Comparison of ENCODE assay signal across 8 cellular contexts in the genomic region with DNA sequence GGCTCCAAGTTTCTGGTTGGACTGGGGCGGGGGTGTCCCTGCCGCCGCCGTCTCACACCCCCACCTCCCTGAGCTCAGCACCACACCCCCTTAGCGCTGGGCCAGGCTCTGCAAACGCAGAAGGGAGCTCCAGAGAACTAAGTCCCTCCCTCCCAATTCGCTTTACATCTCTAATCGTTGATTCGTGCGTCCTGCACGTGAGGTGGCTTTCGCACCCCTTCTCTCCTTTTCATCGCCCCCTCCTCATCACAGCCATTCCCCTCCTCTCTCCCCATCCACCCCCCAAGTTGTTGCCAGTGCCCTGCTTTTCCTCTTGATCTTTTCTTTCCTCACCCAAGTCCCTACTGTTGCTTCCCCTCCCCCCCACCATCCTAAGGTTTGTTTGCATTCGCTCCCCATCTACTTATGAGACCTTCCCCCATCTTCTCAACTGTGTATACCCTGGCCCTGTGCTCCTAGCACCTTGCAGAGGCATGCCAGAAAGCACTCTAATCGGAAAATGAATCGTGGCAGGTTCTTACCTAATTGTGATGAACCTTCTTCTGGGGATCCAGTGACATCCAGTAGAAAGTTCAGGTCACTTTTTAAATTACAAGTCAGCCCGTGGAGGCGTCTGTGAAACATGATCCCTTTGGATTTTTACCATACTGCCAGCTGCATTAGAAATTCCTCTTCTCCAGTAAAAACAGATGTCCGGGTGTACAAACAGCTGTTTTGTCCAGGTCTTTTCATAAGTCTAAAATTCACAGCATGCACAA. TPM values are rescaled to one million over a fixed set of nuclear protein-coding genes. Genes with fewer than 3 reads are reported as not detected.
DNase-seq lines count a peak whose midpoint lies in the region; ATAC-seq, FAIRE-seq and TF ChIP-seq lines count a peak whose summit lies in the region.

No MANE protein-coding gene starts in this region.

- H3K27me3 Mint-ChIP-seq in astrocyte (ENCODE audit: low read depth, unreplicated experiment) (no peaks in the 10 kb centered on the region), immature natural killer cell (ENCODE audit: low read depth in 3 of 3) (peaks cover 0 to 18% (median 3%) of the 10 kb centered on the region in 3 donors)
- no peaks in the 10 kb centered on the region for H3K27me3 Mint-ChIP-seq in stimulated activated naive CD8-positive, alpha-beta T cell treated with anti-CD3 and anti-CD28 coated beads, Interleukin-15, Interleukin-2, amounts not matched to agents 100 ng/mL and 50 ng/mL, for 24 hours

- H3K36me3 ChIP-seq in astrocyte (ENCODE audit: insufficient read depth, low read length), result no peaks in the 10 kb centered on the region

- H3K4me3 ChIP-seq in AG04449 (ENCODE audit: low read depth, low read length) (peak overlapping the region; percentile 72), astrocyte (ENCODE audit: insufficient read depth, low read depth, low read length) (peak overlapping the region; percentile 64)

- CTCF ChIA-PET in AG04449 (lab: Yijun Ruan, JAX), result interaction anchor here (0.6 kb wide), 1 partner anchor 18 kb away, joined by 3 read pairs; no protein-coding TSS in a partner anchor

- DNase-seq in AG04449 (ENCODE audit: low read depth, low spot score) (no peak), NCI-H2227 (lab: John Stamatoyannopoulos, UW; ENCODE audit: unreplicated experiment) (peak; percentile 96), astrocyte (ENCODE audit: low read depth) (peak; percentile 69), immature natural killer cell (no peak)

- H3K79me2 ChIP-seq in astrocyte (ENCODE audit: insufficient read depth, low read length), result peaks cover 39% of the 10 kb centered on the region

- peaks cover 7% of the 10 kb centered on the region for H3K4me1 ChIP-seq in astrocyte (ENCODE audit: insufficient read depth, low read length)

- no peak for FAIRE-seq in astrocyte (lab: Jason Lieb, UNC)

- H3K4me2 ChIP-seq in astrocyte (ENCODE audit: low read length), result peak overlapping the region; percentile 99

- H3K27ac Mint-ChIP-seq in astrocyte (ENCODE audit: unreplicated experiment) (peak overlapping the region; percentile 64), immature natural killer cell (peak overlapping the region; percentile 39 to 93 (median 92))
- peak overlapping the region; percentile 85 for H3K27ac Mint-ChIP-seq in stimulated activated naive CD8-positive, alpha-beta T cell treated with anti-CD3 and anti-CD28 coated beads, Interleukin-15, Interleukin-2, amounts not matched to agents 100 ng/mL and 50 ng/mL, for 24 hours

- peaks cover 4% of the 10 kb centered on the region for H3K27me3 ChIP-seq in astrocyte (ENCODE audit: insufficient read depth, low read length)

- TF ChIP-seq CTCF in AG04449 (IDR thresholded peaks at IDR 0.05; ENCODE audit: insufficient read depth, low read length, missing control alignments), result no peak
- TF ChIP-seq CTCF in astrocyte (IDR thresholded peaks at IDR 0.05; ENCODE audit: insufficient read depth, low read depth, low read length), result no peak

- no peaks in the 10 kb centered on the region for H3K9me3 ChIP-seq in astrocyte (ENCODE audit: insufficient read depth, low read depth, low read length)

- H3K27ac ChIP-seq in astrocyte (ENCODE audit: low read depth, low read length), result no peak overlapping the region

- H3K9me3 Mint-ChIP-seq in astrocyte (ENCODE audit: unreplicated experiment), result peaks cover 1% of the 10 kb centered on the region
- H3K9me3 Mint-ChIP-seq in immature natural killer cell, result no peaks in the 10 kb centered on the region
- no peaks in the 10 kb centered on the region for H3K9me3 Mint-ChIP-seq in stimulated activated naive CD8-positive, alpha-beta T cell treated with anti-CD3 and anti-CD28 coated beads, Interleukin-15, Interleukin-2, amounts not matched to agents 100 ng/mL and 50 ng/mL, for 24 hours

- H2AFZ ChIP-seq in astrocyte (ENCODE audit: low read depth, low read length), result peak overlapping the region; percentile 82

- POLR2A ChIA-PET in AG04449 (lab: Yijun Ruan, JAX), result interaction anchor here (2.9 kb wide), 1 partner anchor 373 kb away, joined by 19 read pairs; the partner anchor contains the start of gene SRSF7

- peak; percentile 27 for ATAC-seq in GM21526 (IDR thresholded peaks at IDR 0.05; ENCODE audit: low FRiP score, unreplicated experiment)
- ATAC-seq in GM18520 (IDR thresholded peaks at IDR 0.05; ENCODE audit: unreplicated experiment), result no peak
- ATAC-seq in HG03095 (IDR thresholded peaks at IDR 0.05; ENCODE audit: unreplicated experiment), result no peak

- H3K4me1 Mint-ChIP-seq in astrocyte (ENCODE audit: low read depth, unreplicated experiment), result peaks cover 7% of the 10 kb centered on the region
- H3K4me1 Mint-ChIP-seq in immature natural killer cell, result peaks cover 23 to 46% of the 10 kb centered on the region in 2 donors
- H3K4me1 Mint-ChIP-seq in stimulated activated naive CD8-positive, alpha-beta T cell treated with anti-CD3 and anti-CD28 coated beads, Interleukin-15, Interleukin-2, amounts not matched to agents 100 ng/mL and 50 ng/mL, for 24 hours (ENCODE audit: low read depth), result peaks cover 63% of the 10 kb centered on the region

- H3K9ac ChIP-seq in astrocyte (ENCODE audit: low read length), result peak overlapping the region; percentile 70

- H3K36me3 Mint-ChIP-seq in astrocyte (ENCODE audit: low read depth, unreplicated experiment) (no peaks in the 10 kb centered on the region), immature natural killer cell (no peaks in the 10 kb centered on the region)
- peaks cover 17% of the 10 kb centered on the region for H3K36me3 Mint-ChIP-seq in stimulated activated naive CD8-positive, alpha-beta T cell treated with anti-CD3 and anti-CD28 coated beads, Interleukin-15, Interleukin-2, amounts not matched to agents 100 ng/mL and 50 ng/mL, for 24 hours (ENCODE audit: low read depth)

- H3K4me3 Mint-ChIP-seq in astrocyte (ENCODE audit: unreplicated experiment), result peak overlapping the region; percentile 84
- peak overlapping the region; percentile 90 to 95 (median 94) for H3K4me3 Mint-ChIP-seq in immature natural killer cell
- peak overlapping the region; percentile 83 for H3K4me3 Mint-ChIP-seq in stimulated activated naive CD8-positive, alpha-beta T cell treated with anti-CD3 and anti-CD28 coated beads, Interleukin-15, Interleukin-2, amounts not matched to agents 100 ng/mL and 50 ng/mL, for 24 hours

- H4K20me1 ChIP-seq in astrocyte (ENCODE audit: insufficient read depth, low read length), result peaks cover 30% of the 10 kb centered on the region

RNA-seq across cellular contexts. Expression of gene ATL2, which starts 0.6 kb away (rescaled TPM):
- total RNA-seq in astrocyte, result 34.9 and 35.5 TPM in 2 replicates
- polyA plus RNA-seq in immature natural killer cell, result 10 to 100 TPM; 10.1 to 21.1 (median 15.7) TPM

Comparison
In these comparisons a context has a peak if more than half of its experiments do, and no peak if none do; other contexts are left out.
1. DNase-seq: peak in NCI-H2227 (single experiment) and astrocyte (single experiment); none in AG04449 (single experiment) and immature natural killer cell (0 of 3).
2. Peak in every context shown above with its lines, with median percentiles within 50 percentile points of each other: H3K27ac Mint-ChIP-seq and H3K4me3 Mint-ChIP-seq.